Comparison of ENCODE assay signal across 10 cellular contexts in genomic region chr4:157258165-157258564, GRCh38. TPM values are rescaled to one million over a fixed set of nuclear protein-coding genes. Genes with fewer than 3 reads are reported as not detected.
"Had no signal": no experiment of that assay in that cellular context is flagged by ENCODE, and none has a peak within 500 bp of the region (broad histone marks: within the 10 kb centered on the region; RNA-seq: fewer than 3 reads in every experiment).

No MANE protein-coding gene starts in this region.

RNA-seq across cellular contexts. Expression of gene GRIA2, which starts 37.6 kb away (rescaled TPM):
- total RNA-seq: left lung, lower lobe of right lung, mammary epithelial cell, mononuclear cell, natural killer cell, spleen, subcutaneous adipose tissue, upper lobe of right lung had no signal
- polyA plus RNA-seq: immature natural killer cell, liver, mammary epithelial cell had no signal
